18 cellular contexts compared by ENCODE assay signal in the genomic region with DNA sequence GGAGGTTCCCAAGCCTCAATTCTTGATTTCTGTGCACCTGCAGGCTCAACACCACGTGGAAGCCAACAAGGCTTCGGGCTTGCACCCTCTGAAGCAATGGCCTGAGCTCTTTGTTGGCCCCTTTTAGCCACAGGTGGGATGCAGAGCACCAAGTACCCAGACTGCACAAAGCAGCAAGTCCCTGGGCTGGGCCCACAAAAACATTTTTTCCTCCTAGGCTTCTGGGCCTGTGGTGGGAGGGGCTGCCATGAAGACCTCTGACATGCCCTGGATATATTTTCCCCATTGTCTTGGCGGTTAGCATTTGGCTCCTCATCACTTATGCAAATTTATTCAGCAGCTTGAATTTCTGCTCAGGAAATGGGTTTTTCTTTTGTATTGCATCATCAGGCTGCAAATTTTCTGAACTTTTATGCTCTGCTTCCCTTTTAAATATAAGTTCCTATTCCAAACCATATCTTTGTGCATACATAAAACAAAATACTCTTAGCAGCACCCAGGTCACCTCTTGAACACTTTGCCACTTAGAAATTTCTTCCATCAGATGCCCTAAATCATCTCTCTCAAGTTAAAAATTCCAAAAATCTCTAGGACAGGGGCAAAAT.
"Had no signal": no experiment of that assay in that cellular context is flagged by ENCODE, and none has a peak within 500 bp of the region (broad histone marks: within the 10 kb centered on the region; RNA-seq: fewer than 3 reads in every experiment).

No MANE protein-coding gene starts in this region.

- DNase-seq: activated CD4-positive, alpha-beta T cell treated with anti-CD3 and anti-CD28 coated beads for 36 hours; activated CD4-positive, CD25-positive, alpha-beta regulatory T cell; activated naive CD4-positive, alpha-beta T cell; activated T-cell treated with anti-CD3 and anti-CD28 coated beads for 4 hours; activated T-cell treated with anti-CD3 and anti-CD28 coated beads, Interleukin-2, amount 50 U/mL, for 72 hours; dermis blood vessel endothelial cell; effector CD4-positive, alpha-beta T cell; esophagus squamous epithelium; gastrocnemius medialis; glutamatergic neuron; islet precursor cell; left ventricle myocardium inferior; mesendoderm; stimulated activated naive CD4-positive, alpha-beta T cell treated with Interleukin-2 at 50 U/mL for 16 hours had no signal

- H3K4me3 ChIP-seq: esophagus squamous epithelium, gastrocnemius medialis, left ventricle myocardium inferior, lung, right atrium auricular region, tibial nerve had no signal

- ATAC-seq: activated CD4-positive, alpha-beta T cell treated with anti-CD3 and anti-CD28 coated beads for 36 hours; activated T-cell treated with anti-CD3 and anti-CD28 coated beads, Interleukin-2, amount 50 U/mL, for 72 hours; gastrocnemius medialis; natural killer cell treated with Interleukin-12 subunit alpha and Interleukin-12 subunit beta and Interleukin-15 and Interleukin-18, amount 100 ng/mL, for 72 hours had no signal
